In the genomic region with DNA sequence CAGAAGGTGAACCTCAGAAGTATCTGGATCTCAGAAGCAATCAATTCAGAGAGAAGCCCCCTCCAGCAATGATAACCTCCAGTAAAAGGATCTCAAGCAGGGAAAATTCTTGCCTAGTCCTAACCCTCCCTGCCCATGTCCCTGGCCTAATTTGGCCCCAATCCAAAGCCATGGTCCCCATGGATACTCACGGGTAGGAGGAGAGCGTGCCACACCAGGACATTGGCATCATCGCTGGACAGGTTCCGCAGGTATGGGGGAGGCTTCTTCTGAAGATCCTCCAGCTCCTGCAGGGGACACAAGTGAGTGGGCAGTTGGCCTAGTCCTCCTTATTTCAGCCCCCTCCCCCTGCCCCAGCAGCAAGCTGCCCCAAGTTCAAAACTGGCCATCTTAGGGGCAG, we compare ENCODE assay signal across 16 cellular contexts.
"Had no signal": no experiment of that assay in that cellular context is flagged by ENCODE, and none has a peak within 500 bp of the region (broad histone marks: within the 10 kb centered on the region; RNA-seq: fewer than 3 reads in every experiment).

No MANE protein-coding gene starts in this region.

- ATAC-seq: activated CD4-positive, CD25-positive, alpha-beta regulatory T cell treated with anti-CD3 and anti-CD28 coated beads, Interleukin-2, amount 50 U/mL, for 24 hours; body of pancreas; foreskin keratinocyte; natural killer cell treated with Interleukin-12 subunit alpha and Interleukin-12 subunit beta and Interleukin-15 and Interleukin-18, amount 100 ng/mL, for 72 hours; stimulated activated naive CD8-positive, alpha-beta T cell treated with anti-CD3 and anti-CD28 coated beads, Interleukin-15, Interleukin-2, amounts not matched to agents 100 U/mL and 50 U/mL, for 24 hours; upper lobe of right lung had no signal

- H3K27me3 Mint-ChIP-seq: natural killer cell treated with Interleukin-12 subunit alpha and Interleukin-12 subunit beta and Interleukin-15 and Interleukin-18, amount 100 ng/mL, for 72 hours had no signal

- DNase-seq: activated naive CD4-positive, alpha-beta T cell treated with anti-CD3 and anti-CD28 coated beads, Interleukin-2, amount 50 U/mL, for 16 hours; amniotic stem cell; central memory CD4-positive, alpha-beta T cell; cortex of kidney; effector CD4-positive, alpha-beta T cell; foreskin keratinocyte; immature natural killer cell; mesendoderm; nucleus accumbens; stimulated activated CD4-positive, alpha-beta T cell treated with anti-CD3 and anti-CD28 coated beads, Interleukin-15, amount 100 ng/mL, for 24 hours; stimulated activated CD4-positive, alpha-beta T cell treated with anti-CD3 and anti-CD28 coated beads, Interleukin-4, amount 100 ng/mL, for 24 hours; stimulated activated naive CD8-positive, alpha-beta T cell treated with anti-CD3 and anti-CD28 coated beads, Interleukin-15, Interleukin-2, amounts not matched to agents 100 U/mL and 50 U/mL, for 24 hours; upper lobe of right lung had no signal

- H3K9me3 Mint-ChIP-seq: immature natural killer cell; natural killer cell treated with Interleukin-12 subunit alpha and Interleukin-12 subunit beta and Interleukin-15 and Interleukin-18, amount 100 ng/mL, for 72 hours had no signal

- H3K4me3 Mint-ChIP-seq: immature natural killer cell; natural killer cell treated with Interleukin-12 subunit alpha and Interleukin-12 subunit beta and Interleukin-15 and Interleukin-18, amount 100 ng/mL, for 72 hours had no signal
